1 cellular context compared by ENCODE assay signal in the genomic region with DNA sequence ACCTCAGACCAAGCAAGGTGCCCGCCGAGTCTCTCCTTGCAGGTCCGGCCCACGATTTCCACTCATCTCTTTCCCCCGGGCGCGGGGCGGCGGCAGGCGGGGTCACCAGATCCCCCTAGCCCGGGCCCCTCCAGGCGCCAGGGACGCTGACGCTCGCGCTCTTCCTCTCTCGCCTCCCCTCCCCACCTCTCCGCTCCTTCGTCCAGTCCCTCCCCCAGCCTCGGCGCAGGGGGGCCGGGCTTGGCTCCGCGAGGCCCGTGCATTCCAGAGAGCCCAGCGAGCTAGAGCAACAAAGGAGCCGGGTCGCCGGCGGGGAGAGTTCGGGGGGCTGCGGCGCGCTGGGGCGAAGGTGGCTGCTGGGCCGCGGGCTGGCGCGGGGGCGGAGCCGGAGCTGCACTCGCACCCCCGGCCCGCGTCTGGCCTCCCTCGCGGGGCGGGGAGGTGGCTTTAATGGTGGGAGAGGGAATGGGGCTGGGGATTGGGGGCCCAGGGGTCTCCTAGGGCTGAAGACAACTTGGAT.
A peak's percentile ranks its signal among the peaks of the same experiment; 100 is the strongest.
TF ChIP-seq lines count a peak whose summit lies in the region.

A gene (plus strand): TSS at position 262 of the 520 bp plus-strand sequence. CDS start 519 bp downstream, outside the sequence.

TF ChIP-seq in HCT116, 20 proteins besides CTCF, POLR2A, EP300 and RAD21:
- TF ChIP-seq ZFX (IDR thresholded peaks at IDR 0.05) (peak; percentile 66), FOSL1 (IDR thresholded peaks at IDR 0.05; ENCODE audit: low read depth) (no peak), POLR2AphosphoS5 (IDR thresholded peaks at IDR 0.05; ENCODE audit: low read depth, low read length) (peak; percentile 47)
